In the genomic region with DNA sequence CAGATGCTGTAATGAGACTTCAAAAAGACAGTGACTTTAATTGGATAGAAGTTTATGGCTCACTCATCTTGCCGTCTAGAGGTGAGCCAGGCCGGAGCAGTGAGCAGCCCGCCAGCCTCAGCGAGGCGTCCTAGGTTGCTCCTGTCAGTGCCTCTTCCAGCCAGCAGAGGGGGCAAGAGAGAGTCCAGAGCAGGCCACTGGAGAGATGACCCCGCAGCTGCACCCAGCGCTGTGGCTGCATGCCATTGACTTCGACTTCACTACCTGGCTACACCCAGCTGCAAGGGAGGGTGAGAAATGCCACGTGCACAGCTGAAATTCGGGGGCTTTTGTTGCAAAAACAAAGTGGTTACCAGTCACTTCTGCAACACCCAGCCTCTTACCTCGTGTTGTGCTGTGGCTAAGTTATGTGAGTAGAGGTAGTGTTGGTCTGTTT, we compare ENCODE assay signal across 8 cellular contexts. TPM values are rescaled to one million over a fixed set of nuclear protein-coding genes. Genes with fewer than 3 reads are reported as not detected.
DNase-seq lines count a peak whose midpoint lies in the region; ATAC-seq and TF ChIP-seq lines count a peak whose summit lies in the region.

No MANE protein-coding gene starts in this region.

- H3K4me3 Mint-ChIP-seq in activated CD8-positive, alpha-beta T cell treated with anti-CD3 and anti-CD28 coated beads, Interleukin-2, amount 10 ng/mL, durations not matched to agents 7 days and 5 days: no peak overlapping the region
- no peak overlapping the region for H3K4me3 Mint-ChIP-seq in endodermal cell

- POLR2A ChIA-PET in activated CD8-positive, alpha-beta T cell treated with anti-CD3 and anti-CD28 coated beads, Interleukin-2, amount 10 ng/mL, durations not matched to agents 7 days and 5 days (lab: Charles Lee): interaction anchor here (0.7 to 1.3 kb wide), 2 partner anchors 80 to 431 kb away, joined by 3 to 9 read pairs; no protein-coding TSS in a partner anchor

- TF ChIP-seq CTCF in endodermal cell (conservative IDR thresholded peaks at IDR 0.05): peak; percentile 96

- no peak overlapping the region for H3K4me3 ChIP-seq in endodermal cell (ENCODE audit: low read length)

- H3K9ac ChIP-seq in endodermal cell (ENCODE audit: extremely low read depth, low read length, poor library complexity, severe bottlenecking): no peak overlapping the region

- H3K27me3 Mint-ChIP-seq in activated CD8-positive, alpha-beta T cell treated with anti-CD3 and anti-CD28 coated beads, Interleukin-2, amount 10 ng/mL, durations not matched to agents 7 days and 5 days (ENCODE audit: low read depth): no peaks in the 10 kb centered on the region
- no peaks in the 10 kb centered on the region for H3K27me3 Mint-ChIP-seq in endodermal cell (ENCODE audit: insufficient read depth)

- H3K36me3 Mint-ChIP-seq in activated CD8-positive, alpha-beta T cell treated with anti-CD3 and anti-CD28 coated beads, Interleukin-2, amount 10 ng/mL, durations not matched to agents 7 days and 5 days (ENCODE audit: low read depth): peaks cover 35% of the 10 kb centered on the region
- H3K36me3 Mint-ChIP-seq in endodermal cell (ENCODE audit: low read depth): peaks cover 33% of the 10 kb centered on the region

- H3K27ac ChIP-seq in endodermal cell (ENCODE audit: low read depth, low read length): no peak overlapping the region

- DNase-seq in COLO668 (lab: John Stamatoyannopoulos, UW; ENCODE audit: unreplicated experiment) (peak; percentile 70), NCI-H748 treated with DMSO at 0.1 percent for 48 hours (lab: John Stamatoyannopoulos, UW) (peak; percentile 66), endodermal cell (peak; percentile 96), middle frontal gyrus (ENCODE audit: extremely low spot score, low spot score) (peak; percentile 42)
- peak; percentile 84 for DNase-seq in activated CD8-positive, alpha-beta T cell treated with anti-CD3 and anti-CD28 coated beads, Interleukin-2, amount 10 ng/mL, durations not matched to agents 7 days and 5 days
- peak; percentile 52 to 59 for DNase-seq in stimulated activated CD8-positive, alpha-beta memory T cell treated with anti-CD3 and anti-CD28 coated beads, Interleukin-4, amount 100 ng/mL, for 1 hour (ENCODE audit: low read depth in 2 of 2, low spot score in 1 of 2)

- H3K36me3 ChIP-seq in endodermal cell (ENCODE audit: control insufficient read depth, insufficient read depth, low read length): peaks cover 31% of the 10 kb centered on the region

- H3K4me1 Mint-ChIP-seq in activated CD8-positive, alpha-beta T cell treated with anti-CD3 and anti-CD28 coated beads, Interleukin-2, amount 10 ng/mL, durations not matched to agents 7 days and 5 days (ENCODE audit: low read depth): peaks cover 17% of the 10 kb centered on the region
- H3K4me1 Mint-ChIP-seq in endodermal cell: peaks cover 11% of the 10 kb centered on the region

- ATAC-seq in GM19372 (IDR thresholded peaks at IDR 0.05; ENCODE audit: low read depth, unreplicated experiment): peak; percentile 98
- ATAC-seq in HG03439 (IDR thresholded peaks at IDR 0.05; ENCODE audit: unreplicated experiment): peak; percentile 95
- ATAC-seq in activated CD8-positive, alpha-beta T cell treated with anti-CD3 and anti-CD28 coated beads, Interleukin-2, amount 10 ng/mL, durations not matched to agents 7 days and 5 days: peak; percentile 99

- CTCF ChIA-PET in activated CD8-positive, alpha-beta T cell treated with anti-CD3 and anti-CD28 coated beads, Interleukin-2, amount 10 ng/mL, durations not matched to agents 7 days and 5 days (lab: Charles Lee): interaction anchor here (0.7 to 12.3 kb wide), 32 partner anchors 8 to 414 kb away, joined by 3 to 193 read pairs (median 4); a partner anchor contains a TSS

- WGBS in endodermal cell (ENCODE audit: insufficient coverage in 1 of 2, insufficient read length in 1 of 2), 2 experiments: 16 to 29% methylated on average over 7 to 11 of the region's 11 CpGs

- H3K9me3 Mint-ChIP-seq in activated CD8-positive, alpha-beta T cell treated with anti-CD3 and anti-CD28 coated beads, Interleukin-2, amount 10 ng/mL, durations not matched to agents 7 days and 5 days (ENCODE audit: insufficient read depth): no peaks in the 10 kb centered on the region
- H3K9me3 Mint-ChIP-seq in endodermal cell: no peaks in the 10 kb centered on the region

- no peaks in the 10 kb centered on the region for H3K27me3 ChIP-seq in endodermal cell (ENCODE audit: control insufficient read depth, insufficient read depth, low read length, poor library complexity, severe bottlenecking)

- no peak overlapping the region for H3K27ac Mint-ChIP-seq in activated CD8-positive, alpha-beta T cell treated with anti-CD3 and anti-CD28 coated beads, Interleukin-2, amount 10 ng/mL, durations not matched to agents 7 days and 5 days
- no peak overlapping the region for H3K27ac Mint-ChIP-seq in endodermal cell

- peaks cover 5% of the 10 kb centered on the region for H3K9me3 ChIP-seq in endodermal cell (ENCODE audit: control insufficient read depth, low read length)

- peaks cover 4% of the 10 kb centered on the region for H3K4me1 ChIP-seq in endodermal cell (ENCODE audit: control insufficient read depth, insufficient read depth, low read length)

RNA-seq across cellular contexts. Expression of a gene that starts 26.5 kb away (rescaled TPM):
- 10 to 100 TPM; 59.0 to 59.2 TPM for total RNA-seq in activated CD8-positive, alpha-beta T cell treated with anti-CD3 and anti-CD28 coated beads, Interleukin-2, amount 10 ng/mL, durations not matched to agents 7 days and 5 days
- total RNA-seq in endodermal cell: 10 to 100 TPM; 50.2 to 64.7 TPM
- polyA plus RNA-seq in endodermal cell (2013, experiment 1 of 2): 49.7 TPM
- polyA plus RNA-seq in endodermal cell (2013, experiment 2 of 2): 48.8 TPM

RNA-seq across cellular contexts. Expression of a gene that starts 41.7 kb away (rescaled TPM):
- under 1 TPM; 0.26 to 0.32 TPM for total RNA-seq in activated CD8-positive, alpha-beta T cell treated with anti-CD3 and anti-CD28 coated beads, Interleukin-2, amount 10 ng/mL, durations not matched to agents 7 days and 5 days
- total RNA-seq in endodermal cell: 10 to 100 TPM; 83.3 to 94.2 TPM
- 19.3 TPM for polyA plus RNA-seq in endodermal cell (2013, experiment 1 of 2)
- polyA plus RNA-seq in endodermal cell (2013, experiment 2 of 2): 21.2 TPM

Comparison
In these comparisons a context has a peak if more than half of its experiments do, and no peak if none do; other contexts are left out.
1. DNase-seq: peak in every context shown above with its lines; median percentile 96 in endodermal cell; 84 in activated CD8-positive, alpha-beta T cell treated with anti-CD3 and anti-CD28 coated beads, Interleukin-2, amount 10 ng/mL, durations not matched to agents 7 days and 5 days; 70 in COLO668; 66 in NCI-H748 treated with DMSO at 0.1 percent for 48 hours; 56 in stimulated activated CD8-positive, alpha-beta memory T cell treated with anti-CD3 and anti-CD28 coated beads, Interleukin-4, amount 100 ng/mL, for 1 hour; 42 in middle frontal gyrus.
2. RNA of a gene that starts 41.7 kb away (total RNA-seq): 83.3 to 94.2 TPM in endodermal cell; 0.26 to 0.32 TPM in activated CD8-positive, alpha-beta T cell treated with anti-CD3 and anti-CD28 coated beads, Interleukin-2, amount 10 ng/mL, durations not matched to agents 7 days and 5 days; every median in the first group is over 10 times any median in the second.
3. Peak in every context shown above with its lines, with median percentiles within 50 percentile points of each other: ATAC-seq.